In genomic region chr4:140249351-140249750, GRCh38 we compare ENCODE assay signal across 17 cellular contexts.
DNase-seq lines count a peak whose midpoint lies in the region; ATAC-seq and TF ChIP-seq lines count a peak whose summit lies in the region.
"Had no signal": no experiment of that assay in that cellular context is flagged by ENCODE, and none has a peak within 500 bp of the region (broad histone marks: within the 10 kb centered on the region; RNA-seq: fewer than 3 reads in every experiment).

No MANE protein-coding gene starts in this region.

- no peaks in the 10 kb centered on the region for H3K27me3 ChIP-seq in SK-N-SH (ENCODE audit: insufficient read depth)
- H3K27me3 ChIP-seq: adrenal gland, gastroesophageal sphincter had no signal

- H3F3A ChIP-seq in SK-N-SH (replicated peaks; ENCODE audit: insufficient read depth) = peaks cover 3% of the 10 kb centered on the region

- no TSS peak for BruUV-seq in OCI-LY7 (replicated peaks; lab: Mats Ljungman, UMichigan)

- no peak overlapping the region for H3K4me3 Mint-ChIP-seq in type B pancreatic cell
- H3K4me3 Mint-ChIP-seq: activated T-cell treated with anti-CD3 and anti-CD28 coated beads, Interleukin-2, amount 50 U/mL, for 4 hours; T-helper 1 cell treated with Interleukin-12 subunit alpha and Interleukin-12 subunit beta and Interleukin-4 antibody, amounts not matched to agents 30 μg/mL and 1 μg/mL, for 36 hours had no signal

- H2AFZ ChIP-seq in SK-N-SH (ENCODE audit: low read depth) (peak overlapping the region; percentile 54; the same call in 1 of the 2 replicates), OCI-LY7 (ENCODE audit: low read length) (no peak overlapping the region; the same call in 1 of the 2 replicates)

- H3K4me1 ChIP-seq in SK-N-SH (ENCODE audit: control insufficient read depth in 1 of 2, insufficient read depth in 2 of 2, low read depth in 1 of 2, low read length in 1 of 2) (peaks cover 23 to 49% of the 10 kb centered on the region in 2 experiments), OCI-LY7 (ENCODE audit: insufficient read depth, low read length, poor library complexity, severe bottlenecking) (peaks cover 14% of the 10 kb centered on the region)

- peak overlapping the region; percentile 38 for H3K27ac Mint-ChIP-seq in type B pancreatic cell
- H3K27ac Mint-ChIP-seq: T-helper 1 cell treated with Interleukin-12 subunit alpha and Interleukin-12 subunit beta and Interleukin-4 antibody, amounts not matched to agents 30 μg/mL and 1 μg/mL, for 36 hours had no signal

- H3K4me2 ChIP-seq in SK-N-SH = 0 out of 2 replicates have a peak overlapping the region, but pooled peaks have one; percentile 16
- H3K4me2 ChIP-seq in OCI-LY7 (ENCODE audit: low read length) = no peak overlapping the region

- WGBS in SK-N-SH (ENCODE audit: low lambda C conversion rate) = 78% methylated on average over 4 of the region's 4 CpGs

- CTCF ChIA-PET in SK-N-SH (lab: Yijun Ruan, JAX) (interaction anchor here (0.6 to 9.2 kb wide), 4 partner anchors 10 to 96 kb away, joined by 3 to 91 read pairs (median 4); partner anchors contain the start of gene MAML3), OCI-LY7 (lab: Charles Lee; ENCODE audit: unreplicated experiment) (no interaction called here)

- H3K27me3 Mint-ChIP-seq in type B pancreatic cell = no peaks in the 10 kb centered on the region

- no peak overlapping the region for H3K4me3 ChIP-seq in SK-N-SH (ENCODE audit: low read depth in 2 of 2, low read length in 1 of 2)
- no peak overlapping the region for H3K4me3 ChIP-seq in OCI-LY7 (ENCODE audit: low read depth, low read length, poor library complexity, severe bottlenecking)
- no peak overlapping the region for H3K4me3 ChIP-seq in fibroblast of mammary gland (ENCODE audit: control insufficient read depth, low read depth, low read length)
- H3K4me3 ChIP-seq: adrenal gland, gastroesophageal sphincter, mucosa of descending colon, psoas muscle had no signal

- H3K9ac ChIP-seq in SK-N-SH = no peak overlapping the region

- POLR2A ChIA-PET in SK-N-SH (lab: Yijun Ruan, JAX) (interaction anchor here (3.6 to 7.9 kb wide), 2 partner anchors 12 to 97 kb away, joined by 33 to 56 read pairs; partner anchors contain the start of gene MAML3), OCI-LY7 (lab: Charles Lee) (interaction anchor here (0.6 to 1.1 kb wide), 4 partner anchors 16 to 552 kb away, joined by 3 to 5 read pairs (median 3); no protein-coding TSS in a partner anchor)

- intact Hi-C loops in OCI-LY7 (cut with micrococcal nuclease; ENCODE audit: unreplicated experiment) = loop anchor here (1.0 kb wide), 1 partner anchor 95 kb away; the partner anchor contains the start of gene MAML3

- TF ChIP-seq EP300 in SK-N-SH (IDR thresholded peaks at IDR 0.05; ENCODE audit: borderline replicate concordance in 1 of 2, low read depth in 1 of 2, low read length in 1 of 2) = no peak

- ATAC-seq in SK-N-SH treated with all-trans-retinoic acid at 6 μM for 48 hours (no peak), HG02610 (IDR thresholded peaks at IDR 0.05; ENCODE audit: unreplicated experiment) (no peak)
- ATAC-seq: activated T-cell treated with anti-CD3 and anti-CD28 coated beads, Interleukin-2, amount 50 U/mL, for 4 hours; gastroesophageal sphincter; mucosa of descending colon; psoas muscle had no signal

- peak; percentile 40 for TF ChIP-seq RAD21 in SK-N-SH (IDR thresholded peaks at IDR 0.05; ENCODE audit: low read length)

- H3K9me3 ChIP-seq in SK-N-SH (no peaks in the 10 kb centered on the region), OCI-LY7 (ENCODE audit: low read length) (no peaks in the 10 kb centered on the region)
- H3K9me3 ChIP-seq: adrenal gland, gastroesophageal sphincter, mucosa of descending colon, psoas muscle had no signal

- H3K36me3 Mint-ChIP-seq in type B pancreatic cell = no peaks in the 10 kb centered on the region

- H3K9me2 ChIP-seq in SK-N-SH = no peaks in the 10 kb centered on the region
- no peaks in the 10 kb centered on the region for H3K9me2 ChIP-seq in OCI-LY7 (ENCODE audit: insufficient read depth, low read length)

- peaks cover 43% of the 10 kb centered on the region for H3K4me1 Mint-ChIP-seq in type B pancreatic cell (ENCODE audit: unreplicated experiment)

- H3K27ac ChIP-seq in SK-N-SH (ENCODE audit: low read depth in 2 of 2, low read length in 1 of 2) = peak overlapping the region in 1 of 2 experiments; percentile 82; a peak in 2 of 4 replicates
- H3K27ac ChIP-seq in OCI-LY7 (ENCODE audit: low read depth, low read length, poor library complexity, severe bottlenecking) = no peak overlapping the region
- H3K27ac ChIP-seq: adrenal gland, psoas muscle had no signal

- DNase-seq in SK-N-SH (no peak), OCI-LY7 (ENCODE audit: low spot score) (peak; percentile 18), fibroblast of mammary gland (ENCODE audit: low read depth) (peak; percentile 59), type B pancreatic cell (ENCODE audit: extremely low spot score, unreplicated experiment) (no peak), NCI-H2029 treated with DMSO at 0.1 percent for 48 hours (lab: John Stamatoyannopoulos, UW) (no peak), NCI-H146 (lab: John Stamatoyannopoulos, UW) (no peak)
- DNase-seq: activated T-cell treated with anti-CD3 and anti-CD28 coated beads, Interleukin-2, amount 50 U/mL, for 4 hours; adrenal gland; mucosa of descending colon; NCI-H2227 treated with DMSO at 0.1 percent for 48 hours; psoas muscle; stimulated activated CD4-positive, alpha-beta T cell treated with anti-CD3 and anti-CD28 coated beads, Interleukin-1b, Interleukin-23, amount 100 ng/mL, for 48 hours; stimulated activated CD8-positive, alpha-beta memory T cell treated with anti-CD3 and anti-CD28 coated beads, Interleukin-4, amount 100 ng/mL, for 48 hours had no signal

- no peaks in the 10 kb centered on the region for H3K79me2 ChIP-seq in SK-N-SH (ENCODE audit: insufficient read depth)
- H3K79me2 ChIP-seq in OCI-LY7 (ENCODE audit: insufficient read depth, low read depth, low read length) = no peaks in the 10 kb centered on the region

- H3K9me3 Mint-ChIP-seq in type B pancreatic cell = no peaks in the 10 kb centered on the region
- H3K9me3 Mint-ChIP-seq: activated T-cell treated with anti-CD3 and anti-CD28 coated beads, Interleukin-2, amount 50 U/mL, for 4 hours; T-helper 1 cell treated with Interleukin-12 subunit alpha and Interleukin-12 subunit beta and Interleukin-4 antibody, amounts not matched to agents 30 μg/mL and 1 μg/mL, for 36 hours had no signal

- TF ChIP-seq CTCF in SK-N-SH (IDR thresholded peaks at IDR 0.05) (no peak), OCI-LY7 (conservative IDR thresholded peaks at IDR 0.05; ENCODE audit: low read length) (no peak), fibroblast of mammary gland (conservative IDR thresholded peaks at IDR 0.05; ENCODE audit: control insufficient read depth, insufficient read depth, low read depth, low read length) (no peak), type B pancreatic cell (conservative IDR thresholded peaks at IDR 0.05) (no peak)

- no peaks in the 10 kb centered on the region for H3K36me3 ChIP-seq in SK-N-SH (replicated peaks in 1 of 2; ENCODE audit: control insufficient read depth in 1 of 2, insufficient read depth in 2 of 2, low read length in 1 of 2)
- H3K36me3 ChIP-seq in OCI-LY7 (ENCODE audit: insufficient read depth, low read length) = no peaks in the 10 kb centered on the region
- H3K36me3 ChIP-seq: adrenal gland, gastroesophageal sphincter had no signal

- no peaks in the 10 kb centered on the region for H4K20me1 ChIP-seq in SK-N-SH (ENCODE audit: insufficient read depth)
- H4K20me1 ChIP-seq in OCI-LY7 (ENCODE audit: insufficient read depth, low read length) = no peaks in the 10 kb centered on the region

TF ChIP-seq in SK-N-SH, 30 proteins besides CTCF, POLR2A, EP300 and RAD21:
- TF ChIP-seq JUND (IDR thresholded peaks at IDR 0.05) (peak; percentile 15; the same call in 1 of the 2 replicates), MEF2A (IDR thresholded peaks at IDR 0.05; ENCODE audit: borderline replicate concordance, low read depth) (0 out of 2 replicates have a peak, but pooled peaks have one; percentile 18), FOSL2 (IDR thresholded peaks at IDR 0.05; ENCODE audit: borderline replicate concordance, low read depth) (peak; percentile 3; the same call in 1 of the 2 replicates), RXRA (IDR thresholded peaks at IDR 0.05; ENCODE audit: borderline replicate concordance, low read depth) (no peak), NRF1 (IDR thresholded peaks at IDR 0.05; ENCODE audit: low read depth, low read length) (no peak)

TF ChIP-seq in SK-N-SH treated with all-trans-retinoic acid at 6 μM for 48 hours, 23 proteins besides CTCF, POLR2A, EP300 and RAD21 (continues in another document):
- TF ChIP-seq ARNTL (CRISPR knock-in tag; IDR thresholded peaks at IDR 0.05; ENCODE audit: borderline replicate concordance, low read depth) = no peak
- no peak for TF ChIP-seq ZFP3 (CRISPR knock-in tag; IDR thresholded peaks at IDR 0.05)
- no peak for TF ChIP-seq ZC3H10 (CRISPR knock-in tag; IDR thresholded peaks at IDR 0.05)
- TF ChIP-seq, protein P1, sequence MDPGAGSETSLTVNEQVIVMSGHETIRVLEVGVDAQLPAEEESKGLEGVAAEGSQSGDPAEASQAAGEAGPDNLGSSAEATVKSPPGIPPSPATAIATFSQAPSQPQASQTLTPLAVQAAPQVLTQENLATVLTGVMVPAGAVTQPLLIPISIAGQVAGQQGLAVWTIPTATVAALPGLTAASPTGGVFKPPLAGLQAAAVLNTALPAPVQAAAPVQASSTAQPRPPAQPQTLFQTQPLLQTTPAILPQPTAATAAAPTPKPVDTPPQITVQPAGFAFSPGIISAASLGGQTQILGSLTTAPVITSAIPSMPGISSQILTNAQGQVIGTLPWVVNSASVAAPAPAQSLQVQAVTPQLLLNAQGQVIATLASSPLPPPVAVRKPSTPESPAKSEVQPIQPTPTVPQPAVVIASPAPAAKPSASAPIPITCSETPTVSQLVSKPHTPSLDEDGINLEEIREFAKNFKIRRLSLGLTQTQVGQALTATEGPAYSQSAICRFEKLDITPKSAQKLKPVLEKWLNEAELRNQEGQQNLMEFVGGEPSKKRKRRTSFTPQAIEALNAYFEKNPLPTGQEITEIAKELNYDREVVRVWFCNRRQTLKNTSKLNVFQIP (CRISPR knock-in tag; IDR thresholded peaks at IDR 0.05; ENCODE audit: borderline replicate concordance, low read depth) = no peak
- no peak for TF ChIP-seq PATZ1 (CRISPR knock-in tag; IDR thresholded peaks at IDR 0.05; ENCODE audit: borderline replicate concordance)

Comparison
In these comparisons a context has a peak if more than half of its experiments do, and no peak if none do; other contexts are left out.
1. DNase-seq: peak in OCI-LY7 (single experiment) and fibroblast of mammary gland (single experiment); none in SK-N-SH (single experiment), type B pancreatic cell (single experiment), NCI-H2029 treated with DMSO at 0.1 percent for 48 hours (single experiment) and NCI-H146 (single experiment).